8 cellular contexts compared by ENCODE assay signal in genomic region chr14:44961730-44962572, GRCh38. TPM values are rescaled to one million over a fixed set of nuclear protein-coding genes. Genes with fewer than 3 reads are reported as not detected.
DNase-seq lines count a peak whose midpoint lies in the region; ATAC-seq, FAIRE-seq and TF ChIP-seq lines count a peak whose summit lies in the region.

Gene KLHL28 (minus strand): TSS chr14:44961947. CDS start chr14:44945928, 16,019 bp downstream.
Gene TOGARAM1 (plus strand): TSS chr14:44962190. CDS start chr14:44962422, 232 bp downstream.

- peak within 1 kb of the TSS; percentile 49; the same call in 1 of the 2 replicates for H3K18ac ChIP-seq in H1 (ENCODE audit: extremely low read depth, low read length)

- TF ChIP-seq RAD21 in H1 (IDR thresholded peaks at IDR 0.05 in 1 of 2, conservative IDR thresholded peaks at IDR 0.05 in 1 of 2; ENCODE audit: low read depth in 2 of 2, low read length in 2 of 2) = no peak

- no peaks in the 10 kb centered on the region for H3K27me3 Mint-ChIP-seq in memory B cell

- peak within 1 kb of the TSS; percentile 84 to 98 (median 94) for H3K4me3 ChIP-seq in H1 (ENCODE audit: extremely low read depth in 1 of 4, insufficient read depth in 2 of 4, low read depth in 3 of 4, low read length in 4 of 4)

- peak within 1 kb of the TSS; percentile 85 to 92 for H3K4me2 ChIP-seq in H1 (ENCODE audit: insufficient read depth in 1 of 2, low read depth in 2 of 2, low read length in 2 of 2)

- FAIRE-seq in H1 (lab: Jason Lieb, UNC) = peak; percentile 99

- WGBS in H1 (ENCODE audit: extremely low coverage in 1 of 2, insufficient coverage in 1 of 2, insufficient read length in 1 of 2, insufficient replicate concordance in 2 of 2, low coverage in 1 of 2, low lambda C conversion rate in 2 of 2, missing lambda C conversion rate in 1 of 2), 2 experiments = 1% methylated on average over 42 of the region's 42 CpGs; no CpG with 5 or more reads in 1 of the 2 experiments

- peaks cover 0 to 7% of the 10 kb centered on the region in 2 experiments for H4K20me1 ChIP-seq in H1 (replicated peaks in 1 of 2; ENCODE audit: control insufficient read depth in 1 of 2, insufficient read depth in 2 of 2, low read length in 2 of 2)

- H4K5ac ChIP-seq in H1 (ENCODE audit: insufficient read length, low read depth, low read length) = peak within 1 kb of the TSS; percentile 68

- H3K36me3 ChIP-seq in H1 (ENCODE audit: control insufficient read depth in 2 of 4, insufficient read depth in 4 of 4, low read length in 3 of 4) = no peaks in the 10 kb centered on the region

- no peaks in the 10 kb centered on the region for H3K27me3 ChIP-seq in H1 (replicated peaks in 1 of 4; ENCODE audit: control insufficient read depth in 3 of 4, extremely low read depth in 1 of 4, insufficient read depth in 3 of 4, low read length in 3 of 4)

- H2BK120ac ChIP-seq in H1 (replicated peaks; ENCODE audit: low read depth, low read length) = no peak within 1 kb of the TSS

- H3K9me3 Mint-ChIP-seq in memory B cell = no peaks in the 10 kb centered on the region

- H3K9ac ChIP-seq in H1 (replicated peaks in 1 of 4; ENCODE audit: extremely low read depth in 1 of 4, low read depth in 3 of 4, low read length in 3 of 4) = peak within 1 kb of the TSS; percentile 75 to 91 (median 84)

- H3K4me1 Mint-ChIP-seq in memory B cell = peaks cover 36% of the 10 kb centered on the region

- H2BK5ac ChIP-seq in H1 (ENCODE audit: low read depth, low read length) = peak within 1 kb of the TSS; percentile 63

- H3K23me2 ChIP-seq in H1 (ENCODE audit: low read depth, low read length) = peaks cover 13% of the 10 kb centered on the region

- no peak within 1 kb of the TSS for H4K91ac ChIP-seq in H1 (replicated peaks; ENCODE audit: insufficient read length, low read length)

- H3K79me2 ChIP-seq in H1 (ENCODE audit: control insufficient read depth in 1 of 2, insufficient read depth in 2 of 2, low read length in 2 of 2) = peaks cover 12 to 86% of the 10 kb centered on the region in 2 experiments

- no peak within 1 kb of the TSS for H2BK12ac ChIP-seq in H1 (ENCODE audit: low read depth, low read length)

- POLR2A ChIA-PET in H1 (lab: Charles Lee; ENCODE audit: partially characterized antibody) = interaction anchor here (1.4 to 2.0 kb wide), 4 partner anchors 17 to 172 kb away, joined by 3 to 12 read pairs (median 10); partner anchors contain the start of genes FKBP3 and PRPF39

- peak; percentile 87 for ATAC-seq in memory B cell (ENCODE audit: low read depth)

- no peak for TF ChIP-seq CTCF in GM20000 (IDR thresholded peaks at IDR 0.05; ENCODE audit: extremely low read depth, missing control alignments)
- TF ChIP-seq CTCF in H1 (IDR thresholded peaks at IDR 0.05; ENCODE audit: control extremely low read depth in 1 of 3, insufficient read depth in 1 of 3, low read depth in 1 of 3, low read length in 3 of 3) = no peak

- TF ChIP-seq EP300 in H1 (IDR thresholded peaks at IDR 0.05; ENCODE audit: borderline replicate concordance in 1 of 2, low read depth in 2 of 2, low read length in 2 of 2) = no peak

- peak within 1 kb of the TSS; percentile 96 for H2AFZ ChIP-seq in H1 (ENCODE audit: low read length)

- H3K14ac ChIP-seq in H1 (ENCODE audit: insufficient read length) = no peak within 1 kb of the TSS

- no peak within 1 kb of the TSS for H2BK20ac ChIP-seq in H1 (ENCODE audit: low read length)

- no peak within 1 kb of the TSS for H3K56ac ChIP-seq in H1 (replicated peaks; ENCODE audit: insufficient read length, low read depth, low read length)

- H3K4ac ChIP-seq in H1 (replicated peaks; ENCODE audit: insufficient read length, low read depth, low read length) = peak within 1 kb of the TSS; percentile 79

- no peak within 1 kb of the TSS for H3K23ac ChIP-seq in H1 (ENCODE audit: insufficient read length)

- no peaks in the 10 kb centered on the region; the same call in none of the 2 replicates for H3K79me1 ChIP-seq in H1 (ENCODE audit: low read depth, low read length)

- peak; percentile 76 to 98 for TF ChIP-seq POLR2A in H1 (IDR thresholded peaks at IDR 0.05; ENCODE audit: control extremely low read depth in 1 of 2, low read depth in 2 of 2, low read length in 2 of 2)

- no peaks in the 10 kb centered on the region for H3K9me3 ChIP-seq in H1 (ENCODE audit: insufficient read depth in 2 of 2, low read depth in 1 of 2, low read length in 1 of 2)

- DNase-seq in COLO668 (lab: John Stamatoyannopoulos, UW; ENCODE audit: unreplicated experiment) (peak; percentile 98), GM20000 (ENCODE audit: low spot score) (peak; percentile 89), HS-5 (ENCODE audit: low read depth) (peak; percentile 99), NK-92 (lab: John Stamatoyannopoulos, UW; ENCODE audit: unreplicated experiment) (peak; percentile 88), H1 (ENCODE audit: low read depth in 1 of 2, low spot score in 2 of 2) (peak; percentile 91 to 95), memory B cell (ENCODE audit: low spot score in 2 of 2) (peak; percentile 90 to 95)
- peak; percentile 95 for DNase-seq in activated CD8-positive, alpha-beta memory T cell treated with anti-CD3 and anti-CD28 coated beads for 24 hours
- peak; percentile 88 for DNase-seq in stimulated activated CD8-positive, alpha-beta memory T cell treated with anti-CD3 and anti-CD28 coated beads, Interleukin-12 subunit alpha, Interleukin-12 subunit beta, amount 100 ng/mL, for 24 hours (ENCODE audit: extremely low read depth)

- peaks cover 6% of the 10 kb centered on the region for H3K36me3 Mint-ChIP-seq in memory B cell

- H3K4me1 ChIP-seq in H1 (replicated peaks in 1 of 4; ENCODE audit: control insufficient read depth in 3 of 4, insufficient read depth in 4 of 4, low read length in 3 of 4) = peaks cover 0 to 8% (median 3%) of the 10 kb centered on the region in 4 experiments; a peak in 2 of 7 replicates

- no peak within 1 kb of the TSS for H3K4me3 Mint-ChIP-seq in memory B cell

- H4K8ac ChIP-seq in H1 (ENCODE audit: extremely low read depth, insufficient read depth, low read length) = peak within 1 kb of the TSS; percentile 93

- H3K27ac ChIP-seq in H1 (ENCODE audit: low read depth, low read length) = peak within 1 kb of the TSS; percentile 83

- CTCF ChIA-PET in H1 (lab: Charles Lee; ENCODE audit: partially characterized antibody) = interaction anchor here (0.9 to 1.5 kb wide), 2 partner anchors 48 to 291 kb away, joined by 3 to 8 read pairs; partner anchors contain the start of gene MIS18BP1

- H2AK5ac ChIP-seq in H1 (ENCODE audit: low read depth, low read length) = no peak within 1 kb of the TSS

- H3K27ac Mint-ChIP-seq in memory B cell = no peak within 1 kb of the TSS

- H2BK15ac ChIP-seq in H1 (ENCODE audit: low read length) = no peak within 1 kb of the TSS

TF ChIP-seq in H1, 55 proteins besides CTCF, POLR2A, EP300 and RAD21 (continues in another document):
- TF ChIP-seq POLR2AphosphoS5 (IDR thresholded peaks at IDR 0.05; ENCODE audit: low read depth, low read length) (peak; percentile 92), SAP30 (IDR thresholded peaks at IDR 0.05; ENCODE audit: insufficient read depth, insufficient replicate concordance, low read length) (peak; percentile 91), TEAD4 (IDR thresholded peaks at IDR 0.05; ENCODE audit: low read depth, low read length) (no peak), CTBP2 (IDR thresholded peaks at IDR 0.05; ENCODE audit: borderline replicate concordance, insufficient read depth, insufficient read length, low read length) (no peak), SIX5 (IDR thresholded peaks at IDR 0.05; ENCODE audit: low read depth, low read length) (peak; percentile 83), SIN3A (conservative IDR thresholded peaks at IDR 0.05 in 1 of 2, IDR thresholded peaks at IDR 0.05 in 1 of 2; ENCODE audit: low read depth in 1 of 2, low read length in 2 of 2) (peak; percentile 61 to 99; a peak in 3 of 4 replicates), TAF1 (IDR thresholded peaks at IDR 0.05; ENCODE audit: low read depth, low read length) (peak; percentile 88), CHD2 (IDR thresholded peaks at IDR 0.05; ENCODE audit: low read length) (peak; percentile 71), MAFK (IDR thresholded peaks at IDR 0.05; ENCODE audit: low read depth, low read length) (no peak), GTF2F1 (IDR thresholded peaks at IDR 0.05; ENCODE audit: borderline replicate concordance, low read depth, low read length) (no peak), TBP (IDR thresholded peaks at IDR 0.05; ENCODE audit: low read depth, low read length) (peak; percentile 82), PHF8 (conservative IDR thresholded peaks at IDR 0.05; ENCODE audit: low read depth, low read length) (peak; percentile 76), CREB1 (IDR thresholded peaks at IDR 0.05) (peak; percentile 86), JUND (IDR thresholded peaks at IDR 0.05; ENCODE audit: low read length) (0 out of 2 replicates have a peak, but pooled peaks have one; percentile 33), ASH2L (IDR thresholded peaks at IDR 0.05; ENCODE audit: low read length) (peak; percentile 86), CHD1 (IDR thresholded peaks at IDR 0.05; ENCODE audit: low read depth, low read length) (no peak), SRF (IDR thresholded peaks at IDR 0.05; ENCODE audit: low read depth, low read length) (no peak), NRF1 (IDR thresholded peaks at IDR 0.05; ENCODE audit: low read depth, low read length) (no peak)

RNA-seq across cellular contexts. Expression of gene KLHL28, which starts in this region (rescaled TPM):
- 8.4 and 10.5 TPM in 2 replicates for total RNA-seq in H1 (2021; fragmentation: NEBNext Ultra II Directional; extraction: Animal tissue kit (Norgen Biotek cat#: 25700))
- polyA plus RNA-seq in H1 (2011; rRNA removed) = 2.2 and 3.3 TPM in 2 replicates
- 3.2 TPM for polyA plus RNA-seq in H1 (2011; cell fraction: cytosol; rRNA removed)
- 2.4 TPM for polyA plus RNA-seq in H1 (2011; cell fraction: nucleus; rRNA removed)
- 3.4 to 6.9 TPM (median 4.5 TPM) in 4 replicates for polyA plus RNA-seq in H1 (2012, experiment 1 of 2)
- polyA plus RNA-seq in H1 (2012, experiment 2 of 2) = 0.35 TPM
- 4.6 TPM for polyA plus RNA-seq in H1 (2013, experiment 1 of 2)
- 4.3 TPM for polyA plus RNA-seq in H1 (2013, experiment 2 of 2)
- polyA minus RNA-seq in H1 (2011; rRNA and poly(A)+ RNA removed) = 18.7 and 23.0 TPM in 2 replicates
- polyA minus RNA-seq in H1 (2011; cell fraction: cytosol; rRNA and poly(A)+ RNA removed) = 6.1 TPM
- polyA minus RNA-seq in H1 (2011; cell fraction: nucleus; rRNA and poly(A)+ RNA removed) = 17.0 TPM

RNA-seq across cellular contexts. Expression of gene TOGARAM1, which starts in this region (rescaled TPM):
- 6.8 and 8.9 TPM in 2 replicates for total RNA-seq in H1 (2021; fragmentation: NEBNext Ultra II Directional; extraction: Animal tissue kit (Norgen Biotek cat#: 25700))
- polyA plus RNA-seq in H1 (2011; rRNA removed) = 1.3 and 2.5 TPM in 2 replicates
- 2.6 TPM for polyA plus RNA-seq in H1 (2011; cell fraction: cytosol; rRNA removed)
- 3.8 TPM for polyA plus RNA-seq in H1 (2011; cell fraction: nucleus; rRNA removed)
- polyA plus RNA-seq in H1 (2012, experiment 1 of 2) = 2.8 to 3.6 TPM (median 3.1 TPM) in 4 replicates
- 0.16 TPM for polyA plus RNA-seq in H1 (2012, experiment 2 of 2)
- 7.6 TPM for polyA plus RNA-seq in H1 (2013, experiment 1 of 2)
- polyA plus RNA-seq in H1 (2013, experiment 2 of 2) = 8.1 TPM
- polyA minus RNA-seq in H1 (2011; rRNA and poly(A)+ RNA removed) = 16.2 and 30.1 TPM in 2 replicates
- 6.7 TPM for polyA minus RNA-seq in H1 (2011; cell fraction: cytosol; rRNA and poly(A)+ RNA removed)
- 37.0 TPM for polyA minus RNA-seq in H1 (2011; cell fraction: nucleus; rRNA and poly(A)+ RNA removed)

Comparison
In these comparisons a context has a peak if more than half of its experiments do, and no peak if none do; other contexts are left out.
1. Peak in every context shown above with its lines: DNase-seq, ATAC-seq, H3K4me3 ChIP-seq and H3K27ac ChIP-seq.